ENCODE assay signal across 9 cellular contexts in the genomic region with DNA sequence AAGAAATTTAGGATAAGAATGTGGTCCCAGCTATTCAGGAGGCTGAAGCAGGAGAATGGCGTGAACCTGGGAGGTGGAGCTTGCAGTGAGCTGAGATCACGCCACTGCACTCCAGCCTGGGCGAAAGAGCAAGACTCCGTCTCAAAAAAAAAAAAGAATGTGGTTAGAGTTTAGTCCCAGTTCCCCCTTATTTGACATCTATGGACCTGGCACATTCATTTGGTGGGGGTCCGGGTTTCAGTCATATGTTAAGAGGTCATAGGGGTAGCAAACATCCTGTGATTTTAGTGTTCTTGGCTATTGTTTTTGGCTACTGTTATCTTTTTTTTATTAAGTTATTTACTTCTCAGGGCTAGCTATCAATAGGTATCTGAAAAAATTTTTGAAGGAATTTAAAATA. TPM values are rescaled to one million over a fixed set of nuclear protein-coding genes. Genes with fewer than 3 reads are reported as not detected.
"Had no signal": no experiment of that assay in that cellular context is flagged by ENCODE, and none has a peak within 500 bp of the region (broad histone marks: within the 10 kb centered on the region; RNA-seq: fewer than 3 reads in every experiment).

No MANE protein-coding gene starts in this region.

RNA-seq across cellular contexts. Expression of gene STPG4, which starts 34.7 kb away (rescaled TPM):
- total RNA-seq: left cardiac atrium, left lobe of liver, left ventricle myocardium superior, mesenteric fat pad, psoas muscle, subcutaneous adipose tissue, thoracic aorta, upper lobe of right lung had no signal
- polyA plus RNA-seq: naive thymus-derived CD8-positive, alpha-beta T cell had no signal
